Comparison of ENCODE assay signal across 1 cellular context in the genomic region with DNA sequence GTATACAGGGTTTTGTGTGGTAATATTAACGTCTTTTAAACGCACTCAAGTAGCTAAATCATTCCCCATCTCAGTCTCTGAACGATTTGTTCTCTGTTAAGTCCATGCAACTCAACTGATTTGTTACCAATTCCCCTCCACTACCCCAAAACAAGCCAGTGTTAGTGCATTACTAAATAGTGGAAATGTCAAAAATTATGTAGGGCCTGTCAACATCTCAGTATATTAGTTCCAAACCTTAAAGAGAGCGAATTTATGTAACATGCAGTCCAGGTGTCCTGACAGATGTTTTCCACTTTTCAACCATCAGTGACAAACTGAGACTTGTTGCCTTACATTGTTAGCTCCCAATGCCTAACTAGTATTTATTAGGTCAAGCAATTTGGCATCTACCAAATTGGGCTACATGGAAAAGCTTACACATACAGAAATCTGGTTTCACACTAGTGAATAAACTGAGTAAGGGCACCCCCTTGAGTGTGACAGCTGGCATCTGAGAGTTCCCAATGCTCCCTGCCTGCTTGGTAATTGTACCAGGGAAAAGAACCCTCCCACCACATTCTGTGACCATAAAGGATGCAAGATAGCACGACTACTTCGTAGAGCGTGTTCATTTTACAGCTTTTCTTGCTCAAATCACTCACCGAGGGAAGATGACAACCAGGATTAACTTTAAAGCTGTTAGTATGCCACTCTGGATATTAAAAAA.
TF ChIP-seq lines count a peak whose summit lies in the region.

No MANE protein-coding gene starts in this region.

TF ChIP-seq in GM12878, 131 proteins besides CTCF, POLR2A, EP300 and RAD21 (continued from another document):
- TF ChIP-seq, protein P1, sequence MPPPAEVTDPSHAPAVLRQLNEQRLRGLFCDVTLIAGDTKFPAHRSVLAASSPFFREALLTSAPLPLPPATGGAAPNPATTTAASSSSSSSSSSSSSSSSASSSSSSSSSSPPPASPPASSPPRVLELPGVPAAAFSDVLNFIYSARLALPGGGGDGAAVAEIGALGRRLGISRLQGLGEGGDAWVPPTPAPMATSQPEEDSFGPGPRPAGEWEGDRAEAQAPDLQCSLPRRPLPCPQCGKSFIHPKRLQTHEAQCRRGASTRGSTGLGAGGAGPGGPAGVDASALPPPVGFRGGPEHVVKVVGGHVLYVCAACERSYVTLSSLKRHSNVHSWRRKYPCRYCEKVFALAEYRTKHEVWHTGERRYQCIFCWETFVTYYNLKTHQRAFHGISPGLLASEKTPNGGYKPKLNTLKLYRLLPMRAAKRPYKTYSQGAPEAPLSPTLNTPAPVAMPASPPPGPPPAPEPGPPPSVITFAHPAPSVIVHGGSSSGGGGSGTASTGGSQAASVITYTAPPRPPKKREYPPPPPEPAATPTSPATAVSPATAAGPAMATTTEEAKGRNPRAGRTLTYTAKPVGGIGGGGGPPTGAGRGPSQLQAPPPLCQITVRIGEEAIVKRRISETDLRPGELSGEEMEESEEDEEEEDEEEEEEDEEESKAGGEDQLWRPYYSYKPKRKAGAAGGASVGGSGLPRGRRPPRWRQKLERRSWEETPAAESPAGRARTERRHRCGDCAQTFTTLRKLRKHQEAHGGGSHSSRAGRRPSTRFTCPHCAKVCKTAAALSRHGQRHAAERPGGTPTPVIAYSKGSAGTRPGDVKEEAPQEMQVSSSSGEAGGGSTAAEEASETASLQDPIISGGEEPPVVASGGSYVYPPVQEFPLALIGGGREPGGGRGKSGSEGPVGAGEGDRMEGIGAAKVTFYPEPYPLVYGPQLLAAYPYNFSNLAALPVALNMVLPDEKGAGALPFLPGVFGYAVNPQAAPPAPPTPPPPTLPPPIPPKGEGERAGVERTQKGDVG (CRISPR knock-in tag; IDR thresholded peaks at IDR 0.05): peak; percentile 3; the same call in 1 of the 2 replicates
- TF ChIP-seq, protein P2, sequence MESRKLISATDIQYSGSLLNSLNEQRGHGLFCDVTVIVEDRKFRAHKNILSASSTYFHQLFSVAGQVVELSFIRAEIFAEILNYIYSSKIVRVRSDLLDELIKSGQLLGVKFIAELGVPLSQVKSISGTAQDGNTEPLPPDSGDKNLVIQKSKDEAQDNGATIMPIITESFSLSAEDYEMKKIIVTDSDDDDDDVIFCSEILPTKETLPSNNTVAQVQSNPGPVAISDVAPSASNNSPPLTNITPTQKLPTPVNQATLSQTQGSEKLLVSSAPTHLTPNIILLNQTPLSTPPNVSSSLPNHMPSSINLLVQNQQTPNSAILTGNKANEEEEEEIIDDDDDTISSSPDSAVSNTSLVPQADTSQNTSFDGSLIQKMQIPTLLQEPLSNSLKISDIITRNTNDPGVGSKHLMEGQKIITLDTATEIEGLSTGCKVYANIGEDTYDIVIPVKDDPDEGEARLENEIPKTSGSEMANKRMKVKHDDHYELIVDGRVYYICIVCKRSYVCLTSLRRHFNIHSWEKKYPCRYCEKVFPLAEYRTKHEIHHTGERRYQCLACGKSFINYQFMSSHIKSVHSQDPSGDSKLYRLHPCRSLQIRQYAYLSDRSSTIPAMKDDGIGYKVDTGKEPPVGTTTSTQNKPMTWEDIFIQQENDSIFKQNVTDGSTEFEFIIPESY (IDR thresholded peaks at IDR 0.05): no peak
- TF ChIP-seq, protein P3, sequence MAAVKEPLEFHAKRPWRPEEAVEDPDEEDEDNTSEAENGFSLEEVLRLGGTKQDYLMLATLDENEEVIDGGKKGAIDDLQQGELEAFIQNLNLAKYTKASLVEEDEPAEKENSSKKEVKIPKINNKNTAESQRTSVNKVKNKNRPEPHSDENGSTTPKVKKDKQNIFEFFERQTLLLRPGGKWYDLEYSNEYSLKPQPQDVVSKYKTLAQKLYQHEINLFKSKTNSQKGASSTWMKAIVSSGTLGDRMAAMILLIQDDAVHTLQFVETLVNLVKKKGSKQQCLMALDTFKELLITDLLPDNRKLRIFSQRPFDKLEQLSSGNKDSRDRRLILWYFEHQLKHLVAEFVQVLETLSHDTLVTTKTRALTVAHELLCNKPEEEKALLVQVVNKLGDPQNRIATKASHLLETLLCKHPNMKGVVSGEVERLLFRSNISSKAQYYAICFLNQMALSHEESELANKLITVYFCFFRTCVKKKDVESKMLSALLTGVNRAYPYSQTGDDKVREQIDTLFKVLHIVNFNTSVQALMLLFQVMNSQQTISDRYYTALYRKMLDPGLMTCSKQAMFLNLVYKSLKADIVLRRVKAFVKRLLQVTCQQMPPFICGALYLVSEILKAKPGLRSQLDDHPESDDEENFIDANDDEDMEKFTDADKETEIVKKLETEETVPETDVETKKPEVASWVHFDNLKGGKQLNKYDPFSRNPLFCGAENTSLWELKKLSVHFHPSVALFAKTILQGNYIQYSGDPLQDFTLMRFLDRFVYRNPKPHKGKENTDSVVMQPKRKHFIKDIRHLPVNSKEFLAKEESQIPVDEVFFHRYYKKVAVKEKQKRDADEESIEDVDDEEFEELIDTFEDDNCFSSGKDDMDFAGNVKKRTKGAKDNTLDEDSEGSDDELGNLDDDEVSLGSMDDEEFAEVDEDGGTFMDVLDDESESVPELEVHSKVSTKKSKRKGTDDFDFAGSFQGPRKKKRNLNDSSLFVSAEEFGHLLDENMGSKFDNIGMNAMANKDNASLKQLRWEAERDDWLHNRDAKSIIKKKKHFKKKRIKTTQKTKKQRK (IDR thresholded peaks at IDR 0.05; ENCODE audit: low read depth, low read length): no peak
- TF ChIP-seq CBFB (IDR thresholded peaks at IDR 0.05; ENCODE audit: low read depth): peak; percentile 17; the same call in 1 of the 2 replicates
- no peak for TF ChIP-seq ASH2L (IDR thresholded peaks at IDR 0.05; ENCODE audit: borderline replicate concordance, low read depth)
- TF ChIP-seq NR2C1 (IDR thresholded peaks at IDR 0.05): no peak
- no peak for TF ChIP-seq ESRRA (IDR thresholded peaks at IDR 0.05; ENCODE audit: low read length)
- 0 out of 2 replicates have a peak, but pooled peaks have one; percentile 5 for TF ChIP-seq BCL11A (IDR thresholded peaks at IDR 0.05; ENCODE audit: low read depth, low read length)
- no peak for TF ChIP-seq TARDBP (IDR thresholded peaks at IDR 0.05; ENCODE audit: borderline replicate concordance)
- TF ChIP-seq KAT2A (conservative IDR thresholded peaks at IDR 0.05; ENCODE audit: control insufficient read depth, low read depth, low read length): no peak
- no peak for TF ChIP-seq NRF1 (conservative IDR thresholded peaks at IDR 0.05; ENCODE audit: low read depth, low read length)
- TF ChIP-seq CHD2 (IDR thresholded peaks at IDR 0.05; ENCODE audit: borderline replicate concordance, low read depth, low read length): no peak
- no peak for TF ChIP-seq NBN (IDR thresholded peaks at IDR 0.05)
- no peak for TF ChIP-seq RCOR1 (conservative IDR thresholded peaks at IDR 0.05; ENCODE audit: low read depth, low read length)
- no peak for TF ChIP-seq SPI1 (IDR thresholded peaks at IDR 0.05; ENCODE audit: borderline replicate concordance, insufficient read depth, low read depth, low read length)
- TF ChIP-seq, protein P4, sequence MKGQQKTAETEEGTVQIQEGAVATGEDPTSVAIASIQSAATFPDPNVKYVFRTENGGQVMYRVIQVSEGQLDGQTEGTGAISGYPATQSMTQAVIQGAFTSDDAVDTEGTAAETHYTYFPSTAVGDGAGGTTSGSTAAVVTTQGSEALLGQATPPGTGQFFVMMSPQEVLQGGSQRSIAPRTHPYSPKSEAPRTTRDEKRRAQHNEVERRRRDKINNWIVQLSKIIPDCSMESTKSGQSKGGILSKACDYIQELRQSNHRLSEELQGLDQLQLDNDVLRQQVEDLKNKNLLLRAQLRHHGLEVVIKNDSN (IDR thresholded peaks at IDR 0.05; ENCODE audit: borderline replicate concordance, extremely low read length, insufficient read depth, low read depth, low read length): no peak
- peak; percentile 2; the same call in 1 of the 2 replicates for TF ChIP-seq TAF1 (IDR thresholded peaks at IDR 0.05; ENCODE audit: borderline replicate concordance, low read depth, low read length)
- TF ChIP-seq, protein P5, sequence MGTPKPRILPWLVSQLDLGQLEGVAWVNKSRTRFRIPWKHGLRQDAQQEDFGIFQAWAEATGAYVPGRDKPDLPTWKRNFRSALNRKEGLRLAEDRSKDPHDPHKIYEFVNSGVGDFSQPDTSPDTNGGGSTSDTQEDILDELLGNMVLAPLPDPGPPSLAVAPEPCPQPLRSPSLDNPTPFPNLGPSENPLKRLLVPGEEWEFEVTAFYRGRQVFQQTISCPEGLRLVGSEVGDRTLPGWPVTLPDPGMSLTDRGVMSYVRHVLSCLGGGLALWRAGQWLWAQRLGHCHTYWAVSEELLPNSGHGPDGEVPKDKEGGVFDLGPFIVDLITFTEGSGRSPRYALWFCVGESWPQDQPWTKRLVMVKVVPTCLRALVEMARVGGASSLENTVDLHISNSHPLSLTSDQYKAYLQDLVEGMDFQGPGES (IDR thresholded peaks at IDR 0.05): no peak
- TF ChIP-seq CREM (IDR thresholded peaks at IDR 0.05; ENCODE audit: low read depth): no peak; the same call in 1 of the 2 replicates
- no peak for TF ChIP-seq CHD4 (IDR thresholded peaks at IDR 0.05)
- no peak for TF ChIP-seq MYB (IDR thresholded peaks at IDR 0.05; ENCODE audit: borderline replicate concordance, low read depth, low read length)
- TF ChIP-seq DPF2 (IDR thresholded peaks at IDR 0.05): no peak
- no peak for TF ChIP-seq SIN3A (IDR thresholded peaks at IDR 0.05; ENCODE audit: low read depth, low read length)
- no peak for TF ChIP-seq ZNF24 (IDR thresholded peaks at IDR 0.05)
- no peak for TF ChIP-seq NFXL1 (IDR thresholded peaks at IDR 0.05; ENCODE audit: borderline replicate concordance)
- TF ChIP-seq SUPT20H (IDR thresholded peaks at IDR 0.05; ENCODE audit: borderline replicate concordance, control insufficient read depth, low read depth, low read length): no peak
